8 cellular contexts compared by ENCODE assay signal in genomic region chr6:24933868-24934401, GRCh38. TPM values are rescaled to one million over a fixed set of nuclear protein-coding genes. Genes with fewer than 3 reads are reported as not detected.
A peak's percentile ranks its signal among the peaks of the same experiment; 100 is the strongest.
DNase-seq lines count a peak whose midpoint lies in the region; ATAC-seq and TF ChIP-seq lines count a peak whose summit lies in the region.

No MANE protein-coding gene starts in this region.

- peaks cover 94% of the 10 kb centered on the region for H3K4me1 Mint-ChIP-seq in activated T-cell treated with anti-CD3 and anti-CD28 coated beads, Interleukin-2, amount 50 U/mL, for 4 hours (ENCODE audit: low read depth)

- H3K27ac ChIP-seq in ovary: no peak overlapping the region

- intact Hi-C loops in ovary (cut with DNase I): no loop called here

- H3K4me3 ChIP-seq in ovary: no peak overlapping the region

- H3K9me3 ChIP-seq in ovary: no peaks in the 10 kb centered on the region

- H3K36me3 Mint-ChIP-seq in activated T-cell treated with anti-CD3 and anti-CD28 coated beads, Interleukin-2, amount 50 U/mL, for 4 hours (ENCODE audit: insufficient read depth): peaks cover 2% of the 10 kb centered on the region

- TF ChIP-seq EP300 in Ishikawa (IDR thresholded peaks at IDR 0.05; ENCODE audit: borderline replicate concordance) (no peak), ovary (IDR thresholded peaks at IDR 0.05) (no peak)

- no peaks in the 10 kb centered on the region for H3K36me3 ChIP-seq in ovary

- no peaks in the 10 kb centered on the region for H3K4me1 ChIP-seq in ovary (ENCODE audit: insufficient read depth)

- ATAC-seq in activated T-cell treated with anti-CD3 and anti-CD28 coated beads, Interleukin-2, amount 50 U/mL, for 4 hours: no peak
- ATAC-seq in left lobe of liver (peak; percentile 73), HG02571 (IDR thresholded peaks at IDR 0.05; ENCODE audit: unreplicated experiment) (no peak)

- peak overlapping the region; percentile 94 for H3K4me3 Mint-ChIP-seq in activated T-cell treated with anti-CD3 and anti-CD28 coated beads, Interleukin-2, amount 50 U/mL, for 4 hours

- 76 to 82% (median 78%) methylated on average over 7 of the region's 7 CpGs for WGBS in ovary, 3 donors

- no peaks in the 10 kb centered on the region for H3K27me3 ChIP-seq in ovary

- H3K9me3 Mint-ChIP-seq in activated T-cell treated with anti-CD3 and anti-CD28 coated beads, Interleukin-2, amount 50 U/mL, for 4 hours: no peaks in the 10 kb centered on the region

- peak; percentile 73 for DNase-seq in DMS53 (lab: John Stamatoyannopoulos, UW)
- no peak for DNase-seq in DMS53 treated with DMSO at 0.1 percent for 48 hours (lab: John Stamatoyannopoulos, UW; ENCODE audit: unreplicated experiment)
- no peak for DNase-seq in activated T-cell treated with anti-CD3 and anti-CD28 coated beads, Interleukin-2, amount 50 U/mL, for 4 hours
- DNase-seq in left lobe of liver (ENCODE audit: low spot score): no peak
- no peak for DNase-seq in GM03348 (ENCODE audit: low spot score)
- DNase-seq in ovary: no peak

- TF ChIP-seq RAD21 in Ishikawa (IDR thresholded peaks at IDR 0.05; ENCODE audit: low read depth): peak; percentile 56

- H3K27me3 Mint-ChIP-seq in activated T-cell treated with anti-CD3 and anti-CD28 coated beads, Interleukin-2, amount 50 U/mL, for 4 hours (ENCODE audit: low read depth): no peaks in the 10 kb centered on the region

- TF ChIP-seq POLR2A in ovary (IDR thresholded peaks at IDR 0.05): no peak

- no peak for TF ChIP-seq CTCF in ovary (IDR thresholded peaks at IDR 0.05)

TF ChIP-seq in Ishikawa, 13 proteins besides CTCF, POLR2A, EP300 and RAD21:
- TF ChIP-seq MAX (IDR thresholded peaks at IDR 0.05): no peak
- peak; percentile 45; the same call in 1 of the 2 replicates for TF ChIP-seq TEAD4 (IDR thresholded peaks at IDR 0.05)
- TF ChIP-seq NFIC (IDR thresholded peaks at IDR 0.05): no peak

RNA-seq across cellular contexts. Expression of gene RIPOR2, which starts 1.8 kb away (rescaled TPM):
- total RNA-seq in activated T-cell treated with anti-CD3 and anti-CD28 coated beads, Interleukin-2, amount 50 U/mL, for 4 hours: 10 to 100 TPM; 14.7 to 17.4 (median 16.8) TPM
- total RNA-seq in left lobe of liver: 3.0 TPM
- 10 to 100 TPM in 1 of 7 donors, 1 to 10 TPM in 6; 1.1 to 14.4 (median 4.5) TPM for total RNA-seq in ovary
- polyA plus RNA-seq in ovary: 1 to 10 TPM; 3.6 to 8.1 TPM
